In the genomic region with DNA sequence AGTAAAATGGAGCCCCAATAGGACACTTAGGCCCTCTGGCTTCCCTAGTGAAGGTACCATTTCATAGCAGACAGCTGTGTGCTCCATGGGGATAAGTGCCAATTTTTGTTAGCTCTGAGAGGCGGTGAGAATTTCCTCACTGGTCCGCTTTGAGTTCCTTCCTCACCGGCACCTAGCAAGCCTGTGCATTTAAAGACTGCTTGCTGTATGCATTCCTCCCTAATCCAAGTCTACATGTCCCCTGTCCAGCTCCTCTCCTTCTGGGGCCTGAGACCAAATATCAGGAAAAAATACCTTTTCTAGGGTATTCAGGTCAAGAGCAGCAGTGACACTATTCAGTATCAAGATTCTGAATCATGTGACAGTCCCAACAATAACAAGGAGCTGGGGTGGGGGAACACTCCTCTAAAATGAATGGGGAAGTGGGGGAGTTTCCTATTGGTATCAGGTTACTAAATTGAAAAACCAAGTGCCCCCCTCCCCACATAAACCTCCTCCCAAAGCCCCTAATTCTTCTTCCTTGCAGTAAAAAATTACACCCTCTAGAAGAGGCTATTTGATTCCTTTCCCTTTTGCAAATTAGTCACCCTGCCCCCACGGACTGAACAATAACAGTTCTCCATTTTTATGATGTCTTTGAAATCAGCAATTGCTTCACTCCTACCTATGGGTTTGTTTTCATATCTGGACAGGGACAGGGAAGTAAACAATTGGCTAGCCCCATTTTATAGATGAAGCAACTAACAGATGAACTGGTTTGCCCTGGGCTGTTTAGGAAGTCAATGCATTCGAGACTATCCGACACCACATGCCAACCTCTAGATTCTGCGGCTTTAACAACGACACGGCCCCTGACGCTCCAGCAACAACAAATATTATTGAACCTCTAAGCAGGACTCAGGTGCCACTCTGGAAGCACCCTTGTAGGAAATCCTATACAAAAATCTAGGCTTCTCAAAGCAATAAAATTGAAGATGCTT, we compare ENCODE assay signal across 15 cellular contexts. TPM values are rescaled to one million over a fixed set of nuclear protein-coding genes. Genes with fewer than 3 reads are reported as not detected.
DNase-seq lines count a peak whose midpoint lies in the region; FAIRE-seq and TF ChIP-seq lines count a peak whose summit lies in the region.
"Had no signal": no experiment of that assay in that cellular context is flagged by ENCODE, and none has a peak within 500 bp of the region (broad histone marks: within the 10 kb centered on the region; RNA-seq: fewer than 3 reads in every experiment).

No MANE protein-coding gene starts in this region.

- intact Hi-C loops in MCF 10A (cut with micrococcal nuclease), result no loop called here

- 68 to 75% (median 73%) methylated on average over 10 of the region's 10 CpGs for WGBS in small intestine, 3 donors

- DNase-seq in NCI-H1092 treated with DMSO at 0.1 percent for 48 hours (lab: John Stamatoyannopoulos, UW), result peak; percentile 5
- no peak for DNase-seq in NCI-H1092 (lab: John Stamatoyannopoulos, UW)
- peak in 3 of 5 experiments; percentile 46 to 86 (median 78) for DNase-seq in T-helper 2 cell
- peak; percentile 50 for DNase-seq in effector CD4-positive, alpha-beta T cell
- DNase-seq in small intestine, result no peak
- no peak for DNase-seq in MCF 10A (ENCODE audit: unreplicated experiment)
- DNase-seq in GM19240 (ENCODE audit: insufficient read length, low spot score), result no peak
- DNase-seq in Ammon's horn (ENCODE audit: low spot score), result no peak
- DNase-seq: activated CD4-positive, alpha-beta T cell treated with anti-CD3 and anti-CD28 coated beads, Interleukin-2, amount 50 U/mL, for 48 hours; effector CD8-positive, alpha-beta T cell; left lung; OCI-M1; sigmoid colon had no signal

- no peak overlapping the region for H3K27ac Mint-ChIP-seq in MCF 10A (ENCODE audit: low read depth, unreplicated experiment)

- TF ChIP-seq CTCF in MCF 10A (IDR thresholded peaks at IDR 0.05; ENCODE audit: unreplicated experiment), result no peak

- CTCF ChIA-PET in MCF 10A (lab: Yijun Ruan, JAX), result no interaction called here

- H3K4me3 ChIP-seq in small intestine (ENCODE audit: low read depth in 1 of 2, low read length in 2 of 2), result no peak overlapping the region
- H3K4me3 ChIP-seq: ascending aorta, left lung, sigmoid colon had no signal

- H3K4me1 ChIP-seq in small intestine (ENCODE audit: control insufficient read depth in 2 of 2, insufficient read depth in 1 of 2, low read depth in 1 of 2, low read length in 1 of 2), result peaks cover 0 to 2% of the 10 kb centered on the region in 2 donors
- H3K4me1 ChIP-seq: ascending aorta, left lung had no signal

- H3K4me1 Mint-ChIP-seq in MCF 10A (ENCODE audit: insufficient read depth, unreplicated experiment), result peaks cover 10% of the 10 kb centered on the region

- no TSS peak for BruUV-seq in MCF 10A (replicated peaks; lab: Mats Ljungman, UMichigan)

- no peaks in the 10 kb centered on the region for H3K36me3 Mint-ChIP-seq in MCF 10A (ENCODE audit: insufficient read depth, unreplicated experiment)

- H3K9me3 ChIP-seq in small intestine (ENCODE audit: control insufficient read depth, low read depth), result no peaks in the 10 kb centered on the region
- H3K9me3 ChIP-seq: ascending aorta, left lung, sigmoid colon had no signal

- no peak overlapping the region for H3K4me3 Mint-ChIP-seq in MCF 10A (ENCODE audit: unreplicated experiment)

- H3K36me3 ChIP-seq in small intestine (ENCODE audit: control insufficient read depth in 2 of 2, insufficient read depth in 2 of 2, low read length in 2 of 2), result no peaks in the 10 kb centered on the region
- H3K36me3 ChIP-seq: ascending aorta, left lung, sigmoid colon had no signal

- POLR2A ChIA-PET in MCF 10A (lab: Yijun Ruan, JAX), result no interaction called here

- H3K27ac ChIP-seq in small intestine (ENCODE audit: low read depth in 1 of 2, low read length in 1 of 2), result peak overlapping the region; percentile 50 to 59
- H3K27ac ChIP-seq: 22Rv1, ascending aorta, left lung, sigmoid colon had no signal

- FAIRE-seq in small intestine (lab: Jason Lieb, UNC), result no peak

- H3K27me3 Mint-ChIP-seq in MCF 10A (ENCODE audit: insufficient read depth, unreplicated experiment), result no peaks in the 10 kb centered on the region

- no peaks in the 10 kb centered on the region for H3K9me3 Mint-ChIP-seq in MCF 10A (ENCODE audit: unreplicated experiment)

- peaks cover 0 to 3% of the 10 kb centered on the region in 2 donors for H3K27me3 ChIP-seq in small intestine (ENCODE audit: control insufficient read depth in 2 of 2, insufficient read depth in 2 of 2, low read length in 2 of 2)

RNA-seq across cellular contexts. Expression of a gene that starts 28.9 kb away (rescaled TPM):
- polyA plus RNA-seq in small intestine, result 1 to 10 TPM in 1 of 3 donors, under 1 TPM in 2; 0.45 to 2.4 (median 0.54) TPM
- 0.84 and 1.4 TPM in 2 replicates for total RNA-seq in MCF 10A (2022)

Comparison
In these comparisons a context has a peak if more than half of its experiments do, and no peak if none do; other contexts are left out.
1. DNase-seq: peak in NCI-H1092 treated with DMSO at 0.1 percent for 48 hours (single experiment), T-helper 2 cell (3 of 5) and effector CD4-positive, alpha-beta T cell (single experiment); none in NCI-H1092 (single experiment), small intestine (single experiment), MCF 10A (single experiment), GM19240 (single experiment) and Ammon's horn (single experiment).